In genomic region chr14:32254952-32255679, GRCh38 we compare ENCODE assay signal across 8 cellular contexts. TPM values are rescaled to one million over a fixed set of nuclear protein-coding genes. Genes with fewer than 3 reads are reported as not detected.
DNase-seq lines count a peak whose midpoint lies in the region; ATAC-seq and TF ChIP-seq lines count a peak whose summit lies in the region.

No MANE protein-coding gene starts in this region.

- H3K36me3 ChIP-seq in BE2C (no peaks in the 10 kb centered on the region), NT2/D1 (ENCODE audit: insufficient read depth, insufficient read length, low read length) (no peaks in the 10 kb centered on the region)

- no peaks in the 10 kb centered on the region for H3K36me3 Mint-ChIP-seq in nephron progenitor cell (ENCODE audit: low read depth)

- H3K4me1 Mint-ChIP-seq in nephron progenitor cell: peaks cover 19% of the 10 kb centered on the region

- H3K9me3 Mint-ChIP-seq in nephron progenitor cell: no peaks in the 10 kb centered on the region

- no peak overlapping the region for H3K4me3 Mint-ChIP-seq in nephron progenitor cell

- H3K4me1 ChIP-seq in BE2C (peaks cover 15% of the 10 kb centered on the region), NT2/D1 (ENCODE audit: insufficient read depth, insufficient read length) (no peaks in the 10 kb centered on the region)

- H3K9me3 ChIP-seq in BE2C (no peaks in the 10 kb centered on the region), NT2/D1 (ENCODE audit: insufficient read depth, low read length) (no peaks in the 10 kb centered on the region)

- peak; percentile 43 for ATAC-seq in GM19035 (IDR thresholded peaks at IDR 0.05; ENCODE audit: unreplicated experiment)

- no peak overlapping the region for H3K9ac ChIP-seq in NT2/D1 (ENCODE audit: insufficient read length, low read depth)

- TF ChIP-seq CTCF in BE2C (IDR thresholded peaks at IDR 0.05; ENCODE audit: low read depth, low read length) (peak; percentile 92), nephron progenitor cell (IDR thresholded peaks at IDR 0.05) (peak; percentile 70)

- peak; percentile 73 for DNase-seq in BE2C
- peak; percentile 49 for DNase-seq in HPDE6-E6E7 (ENCODE audit: extremely low spot score)
- DNase-seq in NT2/D1 (ENCODE audit: low read depth, low spot score): peak; percentile 33
- DNase-seq in activated T-cell treated with anti-CD3 and anti-CD28 coated beads, Interleukin-2, amount 50 U/mL, for 48 hours: peak; percentile 48 to 59
- DNase-seq in fibroblast of peridontal ligament (ENCODE audit: extremely low read depth): peak; percentile 84
- peak; percentile 60 for DNase-seq in nephron progenitor cell
- DNase-seq in superior temporal gyrus (ENCODE audit: extremely low spot score): peak; percentile 90

- H3K27me3 ChIP-seq in BE2C: no peaks in the 10 kb centered on the region
- H3K27me3 ChIP-seq in NT2/D1 (ENCODE audit: insufficient read depth, insufficient read length): no peaks in the 10 kb centered on the region

- H3K27me3 Mint-ChIP-seq in nephron progenitor cell (ENCODE audit: low read depth, poor library complexity): peaks cover 3% of the 10 kb centered on the region

- no peak overlapping the region for H3K27ac Mint-ChIP-seq in nephron progenitor cell

- H3K4me3 ChIP-seq in BE2C (ENCODE audit: low read depth, low read length) (no peak overlapping the region), NT2/D1 (ENCODE audit: insufficient read length, low read depth) (no peak overlapping the region)

RNA-seq across cellular contexts. Expression of gene RNU6-8, which starts 52.0 kb away (rescaled TPM):
- polyA plus RNA-seq in BE2C (2012; ENCODE audit: insufficient read depth, insufficient read length, low read depth): not detected

RNA-seq across cellular contexts. Expression of gene RNU6-7, which starts 53.3 kb away (rescaled TPM):
- not detected for polyA plus RNA-seq in BE2C (2012; ENCODE audit: insufficient read depth, insufficient read length, low read depth)

Comparison
In these comparisons a context has a peak if more than half of its experiments do, and no peak if none do; other contexts are left out.
1. DNase-seq: peak in every context shown above with its lines; median percentile 90 in superior temporal gyrus; 84 in fibroblast of peridontal ligament; 73 in BE2C; 60 in nephron progenitor cell; 54 in activated T-cell treated with anti-CD3 and anti-CD28 coated beads, Interleukin-2, amount 50 U/mL, for 48 hours; 49 in HPDE6-E6E7; 33 in NT2/D1.